12 cellular contexts compared by ENCODE assay signal in the genomic region with DNA sequence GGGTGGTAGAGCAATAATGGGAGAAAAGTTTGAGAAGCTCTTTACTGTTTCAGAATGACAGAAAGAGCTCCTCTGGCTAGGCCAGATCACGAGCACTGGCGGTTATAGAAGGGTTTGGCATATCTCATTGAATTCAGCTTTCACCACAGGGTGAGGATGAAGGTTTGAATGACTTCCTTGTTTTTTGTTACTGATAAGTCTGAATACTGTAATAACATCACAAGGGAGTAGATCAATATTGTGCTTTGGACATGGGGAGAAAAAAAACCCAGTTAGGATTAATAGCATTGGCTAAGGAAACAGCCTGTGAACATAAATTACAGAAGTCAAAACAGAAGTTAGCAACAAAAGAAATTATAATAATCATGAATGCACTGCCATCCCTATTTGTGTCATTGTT.
"Had no signal": no experiment of that assay in that cellular context is flagged by ENCODE, and none has a peak within 500 bp of the region (broad histone marks: within the 10 kb centered on the region; RNA-seq: fewer than 3 reads in every experiment).

No MANE protein-coding gene starts in this region.

- H3K27me3 ChIP-seq: breast epithelium, dorsolateral prefrontal cortex, esophagus squamous epithelium, thyroid gland, uterus had no signal

- H3K4me1 ChIP-seq: breast epithelium had no signal

- H3K9me3 ChIP-seq: breast epithelium, esophagus squamous epithelium, SK-N-SH, thyroid gland, uterus had no signal

- H3K36me3 ChIP-seq: breast epithelium, uterus had no signal

- H3K9ac ChIP-seq: SK-N-SH had no signal

- H3K27ac ChIP-seq: breast epithelium, dorsolateral prefrontal cortex, esophagus squamous epithelium, thyroid gland, uterus had no signal

- ATAC-seq: activated CD4-positive, CD25-positive, alpha-beta regulatory T cell treated with anti-CD3 and anti-CD28 coated beads, Interleukin-2, amount 50 U/mL, for 24 hours had no signal

- H3K4me3 ChIP-seq: breast epithelium, dorsolateral prefrontal cortex, esophagus squamous epithelium, skin epidermis, thyroid gland, uterus had no signal

- H3K4me2 ChIP-seq: SK-N-SH had no signal

- DNase-seq: activated naive CD4-positive, alpha-beta T cell treated with anti-CD3 and anti-CD28 coated beads, Interleukin-2, amount 50 U/mL, for 16 hours; aorta; dorsolateral prefrontal cortex; esophagus squamous epithelium; foreskin fibroblast; head of caudate nucleus; SK-N-SH; thyroid gland; uterus had no signal
